1 cellular context compared by ENCODE assay signal in genomic region chr18:49491857-49492693, GRCh38.
A peak's percentile ranks its signal among the peaks of the same experiment; 100 is the strongest.
TF ChIP-seq lines count a peak whose summit lies in the region.

Gene RPL17, minus strand, starts transcription at chr18:49492465.

TF ChIP-seq in HepG2, 621 proteins besides CTCF, POLR2A, EP300 and RAD21 (continued from another document and continues in another):
- TF ChIP-seq ZNF614 (CRISPR knock-in tag; IDR thresholded peaks at IDR 0.05; ENCODE audit: borderline replicate concordance) (peak; percentile 55; the same call in 1 of the 2 replicates), MYPOP (CRISPR knock-in tag; IDR thresholded peaks at IDR 0.05) (peak; percentile 72), ZBTB46 (CRISPR knock-in tag; IDR thresholded peaks at IDR 0.05; ENCODE audit: borderline replicate concordance) (no peak), MAF1 (CRISPR knock-in tag; IDR thresholded peaks at IDR 0.05; ENCODE audit: borderline replicate concordance) (no peak), MIER2 (CRISPR knock-in tag; IDR thresholded peaks at IDR 0.05) (no peak), MTF2 (CRISPR knock-in tag; IDR thresholded peaks at IDR 0.05; ENCODE audit: borderline replicate concordance) (no peak), GATA4 (IDR thresholded peaks at IDR 0.05; ENCODE audit: borderline replicate concordance, low read depth) (0 out of 2 replicates have a peak, but pooled peaks have one; percentile 63), ELK4 (CRISPR knock-in tag; IDR thresholded peaks at IDR 0.05; ENCODE audit: borderline replicate concordance) (no peak), ZSCAN20 (CRISPR knock-in tag; IDR thresholded peaks at IDR 0.05; ENCODE audit: borderline replicate concordance) (no peak), ZNF512B (CRISPR knock-in tag; IDR thresholded peaks at IDR 0.05; ENCODE audit: borderline replicate concordance) (no peak), SMYD3 (CRISPR knock-in tag; IDR thresholded peaks at IDR 0.05) (no peak), PATZ1 (CRISPR knock-in tag; IDR thresholded peaks at IDR 0.05) (peak; percentile 63), ATF7-NPFF (CRISPR knock-in tag; IDR thresholded peaks at IDR 0.05; ENCODE audit: low read depth) (peak; percentile 43; the same call in 1 of the 2 replicates), JDP2 (CRISPR knock-in tag; IDR thresholded peaks at IDR 0.05; ENCODE audit: borderline replicate concordance) (no peak), SIX1 (CRISPR knock-in tag; IDR thresholded peaks at IDR 0.05; ENCODE audit: borderline replicate concordance) (peak; percentile 42), ZNF766 (CRISPR knock-in tag; IDR thresholded peaks at IDR 0.05; ENCODE audit: borderline replicate concordance) (no peak), PHF5A (CRISPR knock-in tag; IDR thresholded peaks at IDR 0.05; ENCODE audit: low read depth, unreplicated experiment) (no peak), HOXA5 (CRISPR knock-in tag; IDR thresholded peaks at IDR 0.05) (peak; percentile 78), GFI1 (CRISPR knock-in tag; IDR thresholded peaks at IDR 0.05; ENCODE audit: borderline replicate concordance) (peak; percentile 63), JARID2 (CRISPR knock-in tag; IDR thresholded peaks at IDR 0.05; ENCODE audit: insufficient replicate concordance) (no peak), PCBP2 (optimal IDR thresholded peaks at IDR 0.05; ENCODE audit: low read depth, low read length, poor library complexity, severe bottlenecking) (no peak), CREB1 (IDR thresholded peaks at IDR 0.05) (no peak), CREB1 (CRISPR knock-in tag; IDR thresholded peaks at IDR 0.05) (peak; percentile 47; the same call in 1 of the 2 replicates), SPEN (CRISPR knock-in tag; IDR thresholded peaks at IDR 0.05; ENCODE audit: low read depth) (peak; percentile 99), NCOA5 (CRISPR knock-in tag; IDR thresholded peaks at IDR 0.05) (no peak), TEAD2 (CRISPR knock-in tag; IDR thresholded peaks at IDR 0.05) (no peak), ZNF687 (CRISPR knock-in tag; IDR thresholded peaks at IDR 0.05) (peak; percentile 90), KLF11 (CRISPR knock-in tag; IDR thresholded peaks at IDR 0.05) (no peak), ZBTB10 (CRISPR knock-in tag; IDR thresholded peaks at IDR 0.05; ENCODE audit: borderline replicate concordance) (0 out of 2 replicates have a peak, but pooled peaks have one; percentile 42), ZNF3 (CRISPR knock-in tag; IDR thresholded peaks at IDR 0.05) (peak; percentile 27; the same call in 1 of the 2 replicates), EHMT2 (IDR thresholded peaks at IDR 0.05; ENCODE audit: borderline replicate concordance, low read depth, low read length) (no peak), BCL3 (CRISPR knock-in tag; IDR thresholded peaks at IDR 0.05) (no peak), ZNF282 (IDR thresholded peaks at IDR 0.05; ENCODE audit: partially characterized antibody) (no peak), IRF2 (CRISPR knock-in tag; IDR thresholded peaks at IDR 0.05) (peak; percentile 81), CBX5 (CRISPR knock-in tag; IDR thresholded peaks at IDR 0.05; ENCODE audit: borderline replicate concordance) (no peak), SETDB1 (CRISPR knock-in tag; IDR thresholded peaks at IDR 0.05; ENCODE audit: borderline replicate concordance) (no peak), CAMTA2 (CRISPR knock-in tag; IDR thresholded peaks at IDR 0.05; ENCODE audit: borderline replicate concordance) (peak; percentile 98), E2F2 (CRISPR knock-in tag; IDR thresholded peaks at IDR 0.05; ENCODE audit: borderline replicate concordance) (no peak), E2F5 (CRISPR knock-in tag; conservative IDR thresholded peaks at IDR 0.05) (no peak), TBX2 (CRISPR knock-in tag; IDR thresholded peaks at IDR 0.05; ENCODE audit: borderline replicate concordance) (peak; percentile 65; the same call in 1 of the 2 replicates)
- TF ChIP-seq, protein P1, sequence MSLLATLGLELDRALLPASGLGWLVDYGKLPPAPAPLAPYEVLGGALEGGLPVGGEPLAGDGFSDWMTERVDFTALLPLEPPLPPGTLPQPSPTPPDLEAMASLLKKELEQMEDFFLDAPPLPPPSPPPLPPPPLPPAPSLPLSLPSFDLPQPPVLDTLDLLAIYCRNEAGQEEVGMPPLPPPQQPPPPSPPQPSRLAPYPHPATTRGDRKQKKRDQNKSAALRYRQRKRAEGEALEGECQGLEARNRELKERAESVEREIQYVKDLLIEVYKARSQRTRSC (CRISPR knock-in tag; IDR thresholded peaks at IDR 0.05; ENCODE audit: low read depth), result no peak
